Comparison of ENCODE assay signal across 23 cellular contexts in genomic region chr6:113960795-113961194, GRCh38.
DNase-seq lines count a peak whose midpoint lies in the region; ATAC-seq, FAIRE-seq and TF ChIP-seq lines count a peak whose summit lies in the region.
"Had no signal": no experiment of that assay in that cellular context is flagged by ENCODE, and none has a peak within 500 bp of the region (broad histone marks: within the 10 kb centered on the region; RNA-seq: fewer than 3 reads in every experiment).

No MANE protein-coding gene starts in this region.

- TF ChIP-seq CTCF in coronary artery (IDR thresholded peaks at IDR 0.05) = no peak

- DNase-seq in GM18507 (ENCODE audit: extremely low spot score, insufficient read length, low read depth) = no peak
- DNase-seq in posterior cingulate gyrus = no peak
- DNase-seq in GM19240 (ENCODE audit: insufficient read length, low spot score) = no peak
- DNase-seq in coronary artery (ENCODE audit: low spot score) = no peak
- no peak for DNase-seq in NCI-H2081 (lab: John Stamatoyannopoulos, UW)
- DNase-seq: activated CD4-positive, CD25-positive, alpha-beta regulatory T cell; activated effector memory CD4-positive, alpha-beta T cell treated with Interleukin-2 at 50 U/mL for 16 hours; amygdala; CD4-positive, CD25-positive, alpha-beta regulatory T cell; cerebellar nuclear complex; DMS79 treated with DMSO at 0.1 percent for 48 hours; GOT3; hypothalamus; kidney glomerular epithelial cell; NCI-H1694 treated with DMSO at 0.1 percent for 48 hours; SHP77 treated with DMSO at 0.1 percent for 48 hours; stomach; T-helper 17 cell had no signal

- H3K4me3 ChIP-seq in coronary artery = no peak overlapping the region
- H3K4me3 ChIP-seq: neural progenitor cell, stomach had no signal

- H3K27ac ChIP-seq in coronary artery = no peak overlapping the region
- H3K27ac ChIP-seq: neural progenitor cell, stomach had no signal

- FAIRE-seq in GM18507 (lab: Jason Lieb, UNC) = peak; percentile 50
- FAIRE-seq: urothelium cell line had no signal

- intact Hi-C loops in posterior cingulate gyrus (cut with DNase I) = no loop called here

- ATAC-seq in GM21381 (IDR thresholded peaks at IDR 0.05; ENCODE audit: unreplicated experiment) (peak; percentile 47), HG02884 (IDR thresholded peaks at IDR 0.05; ENCODE audit: unreplicated experiment) (peak; percentile 82), HG03571 (IDR thresholded peaks at IDR 0.05; ENCODE audit: unreplicated experiment) (peak; percentile 53)
- ATAC-seq: T-helper 17 cell had no signal
